In genomic region chr7:145700488-145700887, GRCh38 we compare ENCODE assay signal across 35 cellular contexts.
"Had no signal": no experiment of that assay in that cellular context is flagged by ENCODE, and none has a peak within 500 bp of the region (broad histone marks: within the 10 kb centered on the region; RNA-seq: fewer than 3 reads in every experiment).

No MANE protein-coding gene starts in this region.

- H3K4me3 ChIP-seq: MG63 had no signal

- DNase-seq: Karpas-422, Kasumi-1, MG63, MM.1S, MV-4-11, NCI-H1048, NCI-H1092, NCI-H1092 treated with DMSO at 0.1 percent for 48 hours, NCI-H1105, NCI-H1105 treated with DMSO at 0.1 percent for 48 hours, NCI-H1417, NCI-H1417 treated with DMSO at 0.1 percent for 48 hours, NCI-H1436, NCI-H1436 treated with DMSO at 0.1 percent for 48 hours, NCI-H146, NCI-H1694, NCI-H1694 treated with DMSO at 0.1 percent for 48 hours, NCI-H187, NCI-H187 treated with DMSO at 0.1 percent for 48 hours, NCI-H1930, NCI-H2029, NCI-H2029 treated with DMSO at 0.1 percent for 48 hours, NCI-H2081, NCI-H2081 treated with DMSO at 0.1 percent for 48 hours, NCI-H2107, NCI-H2171, NCI-H2171 treated with DMSO at 0.1 percent for 48 hours, NCI-H2227 treated with DMSO at 0.1 percent for 48 hours, NCI-H226, NCI-H345, NCI-H446, NCI-H446 treated with DMSO at 0.1 percent for 48 hours, NCI-H510A, NCI-H510A treated with DMSO at 0.1 percent for 48 hours, NCI-H524 had no signal

- H3K27me3 ChIP-seq: MG63 had no signal

- H3K36me3 ChIP-seq: MG63 had no signal
